ENCODE assay signal across 25 cellular contexts in the genomic region with DNA sequence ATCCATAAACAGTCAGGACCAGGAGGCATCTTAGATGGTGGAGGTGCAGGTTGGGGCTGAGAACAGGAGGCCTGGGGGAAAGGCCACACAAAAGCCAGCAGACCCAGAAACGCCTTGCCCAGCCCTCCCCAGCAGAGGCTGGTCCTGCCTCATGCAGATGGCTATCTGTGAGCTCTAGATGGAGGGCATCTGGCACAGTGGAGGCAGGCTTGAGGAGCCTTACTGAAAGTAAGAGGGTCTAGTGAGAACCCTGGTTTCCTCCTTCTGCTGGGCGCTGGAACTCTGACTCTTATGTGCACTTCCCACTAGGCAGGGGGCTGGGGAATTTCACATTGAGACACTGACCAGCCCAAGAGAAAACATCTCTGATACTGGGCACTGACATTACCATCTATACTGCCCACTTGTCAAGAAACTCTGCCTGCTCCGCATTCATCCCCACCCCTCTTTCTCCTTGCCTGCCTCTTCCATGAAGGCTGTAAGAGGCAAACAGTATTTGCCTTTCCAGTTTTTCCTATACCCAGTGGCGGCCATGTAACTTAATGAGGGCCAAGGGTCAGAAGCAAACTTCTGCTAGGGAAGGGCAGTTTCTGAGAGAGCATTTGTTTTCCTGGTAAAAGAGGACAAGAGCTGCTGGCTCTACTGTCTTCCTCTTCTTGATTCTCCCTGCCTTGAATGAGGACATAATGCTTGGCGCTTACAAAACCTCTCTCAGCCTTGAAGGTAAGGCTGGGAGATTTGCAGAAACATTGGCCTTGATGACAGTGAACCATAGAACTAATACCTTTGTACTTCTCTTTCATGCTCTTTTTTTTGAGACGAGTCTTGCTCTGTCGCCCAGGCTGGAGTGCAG. TPM values are rescaled to one million over a fixed set of nuclear protein-coding genes. Genes with fewer than 3 reads are reported as not detected.
"Had no signal": no experiment of that assay in that cellular context is flagged by ENCODE, and none has a peak within 500 bp of the region (broad histone marks: within the 10 kb centered on the region; RNA-seq: fewer than 3 reads in every experiment).

No MANE protein-coding gene starts in this region.

- DNase-seq: activated B cell treated with CpG ODN at 0.5 μM for 24 hours; activated CD4-positive, alpha-beta T cell treated with anti-CD3 and anti-CD28 coated beads for 36 hours; activated CD4-positive, alpha-beta T cell treated with anti-CD3 and anti-CD28 coated beads, Interleukin-2, amount 50 U/mL, for 4 hours; activated gamma-delta T cell treated with Interleukin-2 at 50 U/mL for 16 hours; activated T-cell treated with anti-CD3 and anti-CD28 coated beads for 4 hours; anterior cingulate cortex; body of pancreas; effector CD8-positive, alpha-beta T cell; glutamatergic neuron; hippocampal formation; kidney glomerular epithelial cell; stimulated activated CD4-positive, alpha-beta T cell treated with anti-CD3 and anti-CD28 coated beads, Interleukin-2, amount 100 ng/mL, for 48 hours; stimulated activated CD8-positive, alpha-beta memory T cell treated with anti-CD3 and anti-CD28 coated beads, Interleukin-4, amount 100 ng/mL, for 48 hours; stimulated activated naive B cell treated with anti-CD40 and anti-IgM and Interleukin-4, amounts not matched to agents 10 μg/mL and 1 μg/mL and 100 μg/mL, for 72 hours; T-helper 1 cell; transverse colon had no signal

- H3K4me1 Mint-ChIP-seq: nephron had no signal

- H3K27ac Mint-ChIP-seq: activated B cell treated with CpG ODN at 0.5 μM for 24 hours; activated CD4-positive, alpha-beta T cell treated with anti-CD3 and anti-CD28 coated beads for 36 hours; activated naive CD4-positive, alpha-beta T cell treated with anti-CD3 and anti-CD28 coated beads, Interleukin-2, amount 50 U/mL, for 24 hours; dendritic cell treated with granulocyte-macrophage colony-stimulating factor and Interleukin-4, amounts not matched to agents 40 ng/mL and 50 ng/mL, for 4 days; nephron; stimulated activated naive B cell treated with anti-CD40 and anti-IgM and Interleukin-4, amounts not matched to agents 10 μg/mL and 1 μg/mL and 100 μg/mL, for 72 hours had no signal

- H3K4me1 ChIP-seq: parathyroid adenoma had no signal

- H3K79me2 ChIP-seq: parathyroid adenoma had no signal

- H3K36me3 ChIP-seq: cardiac muscle cell, transverse colon, vagina had no signal

- H3K9ac ChIP-seq: parathyroid adenoma had no signal

- H3K27ac ChIP-seq: body of pancreas, cardiac muscle cell, parathyroid adenoma, transverse colon, vagina had no signal

- H3K4me3 Mint-ChIP-seq: activated B cell treated with CpG ODN at 0.5 μM for 24 hours; activated CD4-positive, alpha-beta T cell treated with anti-CD3 and anti-CD28 coated beads for 36 hours; activated naive CD4-positive, alpha-beta T cell treated with anti-CD3 and anti-CD28 coated beads, Interleukin-2, amount 50 U/mL, for 24 hours; dendritic cell treated with granulocyte-macrophage colony-stimulating factor and Interleukin-4, amounts not matched to agents 40 ng/mL and 50 ng/mL, for 4 days; nephron; stimulated activated naive B cell treated with anti-CD40 and anti-IgM and Interleukin-4, amounts not matched to agents 10 μg/mL and 1 μg/mL and 100 μg/mL, for 72 hours had no signal

- H3K36me3 Mint-ChIP-seq: activated naive CD4-positive, alpha-beta T cell treated with anti-CD3 and anti-CD28 coated beads, Interleukin-2, amount 50 U/mL, for 24 hours had no signal

- H3K9me3 Mint-ChIP-seq: activated B cell treated with CpG ODN at 0.5 μM for 24 hours; activated naive CD4-positive, alpha-beta T cell treated with anti-CD3 and anti-CD28 coated beads, Interleukin-2, amount 50 U/mL, for 24 hours; dendritic cell treated with granulocyte-macrophage colony-stimulating factor and Interleukin-4, amounts not matched to agents 40 ng/mL and 50 ng/mL, for 4 days; nephron had no signal

- ATAC-seq: activated CD4-positive, alpha-beta T cell treated with anti-CD3 and anti-CD28 coated beads for 36 hours; body of pancreas; esophagus mucosa; sciatic nerve; stimulated activated naive B cell treated with anti-CD40 and anti-IgM and Interleukin-4, amounts not matched to agents 10 μg/mL and 1 μg/mL and 100 μg/mL, for 72 hours had no signal

- FAIRE-seq: frontal cortex had no signal

- H3K9me3 ChIP-seq: body of pancreas, transverse colon, vagina had no signal

- H2AFZ ChIP-seq: parathyroid adenoma had no signal

- H3K4me3 ChIP-seq: body of pancreas, cardiac muscle cell, transverse colon, vagina had no signal

RNA-seq across cellular contexts. Expression of a gene that starts 4.4 kb away (rescaled TPM):
- total RNA-seq: activated B cell treated with CpG ODN at 0.5 μM for 24 hours, esophagus mucosa had no signal
